21 cellular contexts compared by ENCODE assay signal in genomic region chr19:44176590-44176989, GRCh38. TPM values are rescaled to one million over a fixed set of nuclear protein-coding genes. Genes with fewer than 3 reads are reported as not detected.
A peak's percentile ranks its signal among the peaks of the same experiment; 100 is the strongest.
DNase-seq lines count a peak whose midpoint lies in the region; ATAC-seq and TF ChIP-seq lines count a peak whose summit lies in the region.
"Had no signal": no experiment of that assay in that cellular context is flagged by ENCODE, and none has a peak within 500 bp of the region (broad histone marks: within the 10 kb centered on the region; RNA-seq: fewer than 3 reads in every experiment).

No MANE protein-coding gene starts in this region.

- CTCF ChIA-PET in T-cell (lab: Charles Lee): no interaction called here

- TF ChIP-seq CTCF in fibroblast of lung (conservative IDR thresholded peaks at IDR 0.05 in 1 of 2, IDR thresholded peaks at IDR 0.05 in 1 of 2; ENCODE audit: low read depth in 1 of 2, low read length in 2 of 2): no peak

- no peak overlapping the region for H2AFZ ChIP-seq in fibroblast of lung (ENCODE audit: low read length)
- H2AFZ ChIP-seq: PC-9 had no signal

- DNase-seq in EH (ENCODE audit: low read depth) (peak; percentile 7), adipocyte (ENCODE audit: low read depth) (no peak), fibroblast of lung (ENCODE audit: low read depth in 2 of 2) (peak; percentile 7 to 42), T-cell (no peak), left lobe of liver (ENCODE audit: low spot score) (no peak)
- DNase-seq: CD8-positive, alpha-beta T cell; DND-41; GDM1; GOT3; KBM-7; MV-4-11; NCI-H1694 treated with DMSO at 0.1 percent for 48 hours; NCI-H524; PC-9; SIG-M5 had no signal

- H3K4me3 ChIP-seq in adipocyte (ENCODE audit: low read length) (peak overlapping the region; percentile 50), fibroblast of lung (replicated peaks in 1 of 4; ENCODE audit: control extremely low read depth in 1 of 4, insufficient read depth in 1 of 4, low read depth in 3 of 4, low read length in 4 of 4) (no peak overlapping the region), mucosa of stomach (ENCODE audit: low read length) (peak overlapping the region; percentile 2)
- H3K4me3 ChIP-seq: PC-9 had no signal

- no peaks in the 10 kb centered on the region for H3K27me3 Mint-ChIP-seq in T-cell

- H3K27ac ChIP-seq in fibroblast of lung (ENCODE audit: insufficient read depth, low read length): no peak overlapping the region
- H3K27ac ChIP-seq: BLaER1 treated with 17β-estradiol and CSF1 and Interleukin-3, amounts not matched to agents 10 nM and 100 nM; PC-9; RWPE1 had no signal

- no peak overlapping the region for H3K9ac ChIP-seq in adipocyte (ENCODE audit: low read length)
- H3K9ac ChIP-seq in fibroblast of lung (ENCODE audit: insufficient read depth, low read length): no peak overlapping the region
- no peak overlapping the region for H3K9ac ChIP-seq in mucosa of stomach (ENCODE audit: low read length)
- H3K9ac ChIP-seq: BLaER1 treated with 17β-estradiol and CSF1 and Interleukin-3, amounts not matched to agents 10 nM and 100 nM had no signal

- H3K4me2 ChIP-seq in fibroblast of lung (ENCODE audit: extremely low read depth, insufficient read depth, low read length): no peak overlapping the region
- H3K4me2 ChIP-seq: BLaER1 treated with 17β-estradiol and CSF1 and Interleukin-3, amounts not matched to agents 10 nM and 100 nM; PC-9 had no signal

- H3K27me3 ChIP-seq in adipocyte (replicated peaks; ENCODE audit: control insufficient read depth, insufficient read depth, low read length) (no peaks in the 10 kb centered on the region), fibroblast of lung (ENCODE audit: control insufficient read depth, insufficient read depth, low read length) (no peaks in the 10 kb centered on the region), mucosa of stomach (ENCODE audit: control insufficient read depth, insufficient read depth, low read length) (no peaks in the 10 kb centered on the region)
- H3K27me3 ChIP-seq: BLaER1 treated with 17β-estradiol and CSF1 and Interleukin-3, amounts not matched to agents 10 nM and 100 nM had no signal

- no peak overlapping the region for H3K4me3 Mint-ChIP-seq in T-cell
- H3K4me3 Mint-ChIP-seq: CD8-positive, alpha-beta T cell had no signal

- no peaks in the 10 kb centered on the region for H4K20me1 ChIP-seq in fibroblast of lung (ENCODE audit: control insufficient read depth, extremely low read depth, insufficient read depth, low read length)
- H4K20me1 ChIP-seq: BLaER1 treated with 17β-estradiol and CSF1 and Interleukin-3, amounts not matched to agents 10 nM and 100 nM had no signal

- ATAC-seq in T-cell (replicated peaks in 1 of 4): no peak
- no peak for ATAC-seq in GM18861 (IDR thresholded peaks at IDR 0.05; ENCODE audit: unreplicated experiment)
- no peak for ATAC-seq in left lobe of liver
- ATAC-seq: CD8-positive, alpha-beta T cell; HCT116; SK-N-SH treated with all-trans-retinoic acid at 6 μM for 48 hours had no signal

- H3K79me2 ChIP-seq in fibroblast of lung (ENCODE audit: control insufficient read depth, insufficient read depth, low read length): no peaks in the 10 kb centered on the region

- H3K4me1 ChIP-seq in adipocyte (ENCODE audit: control insufficient read depth, insufficient read depth, low read length) (no peaks in the 10 kb centered on the region), fibroblast of lung (ENCODE audit: control insufficient read depth, extremely low read depth, insufficient read depth, low read length) (no peaks in the 10 kb centered on the region), mucosa of stomach (ENCODE audit: control insufficient read depth, insufficient read depth, low read length) (no peaks in the 10 kb centered on the region)
- H3K4me1 ChIP-seq: BLaER1 treated with 17β-estradiol and CSF1 and Interleukin-3, amounts not matched to agents 10 nM and 100 nM had no signal

- peaks cover 16 to 78% (median 74%) of the 10 kb centered on the region in 3 donors for H3K9me3 Mint-ChIP-seq in T-cell

- H3K9me3 ChIP-seq in adipocyte (ENCODE audit: control insufficient read depth, low read length): peaks cover 66% of the 10 kb centered on the region
- peaks cover 6% of the 10 kb centered on the region for H3K9me3 ChIP-seq in fibroblast of lung (ENCODE audit: control insufficient read depth, insufficient read depth, low read depth, low read length)
- H3K9me3 ChIP-seq in mucosa of stomach (ENCODE audit: control insufficient read depth, low read length): peaks cover 26% of the 10 kb centered on the region

- POLR2A ChIA-PET in T-cell (lab: Charles Lee): interaction anchor here in 1 of 2 donors (0.5 kb wide), 1 partner anchor 31 kb away, joined by 3 read pairs; no protein-coding TSS in a partner anchor

- no peak overlapping the region for H3K27ac Mint-ChIP-seq in T-cell
- H3K27ac Mint-ChIP-seq: CD8-positive, alpha-beta T cell had no signal

- H3K36me3 ChIP-seq in adipocyte (ENCODE audit: control insufficient read depth, insufficient read depth, low read length, severe bottlenecking) (peaks cover 62% of the 10 kb centered on the region), fibroblast of lung (ENCODE audit: control insufficient read depth, insufficient read depth, low read length) (peaks cover 23% of the 10 kb centered on the region), mucosa of stomach (ENCODE audit: control insufficient read depth, insufficient read depth, low read length) (peaks cover 35% of the 10 kb centered on the region)

- no peaks in the 10 kb centered on the region for H3K4me1 Mint-ChIP-seq in T-cell

- H3K36me3 Mint-ChIP-seq in T-cell: peaks cover 63% of the 10 kb centered on the region

RNA-seq across cellular contexts. Expression of gene ZNF226, which starts 11.7 kb away (rescaled TPM):
- 17.5 and 30.7 TPM in 2 replicates for total RNA-seq in fibroblast of lung
- polyA plus RNA-seq in fibroblast of lung: 18.8 and 21.4 TPM in 2 replicates
- 20.9 and 23.1 TPM in 2 replicates for polyA plus RNA-seq in fibroblast of lung (2012)
- polyA minus RNA-seq in fibroblast of lung (ENCODE audit: low replicate concordance): 0.75 and 3.1 TPM in 2 replicates
- total RNA-seq in T-cell: 10 to 100 TPM; 12.3 to 42.0 (median 38.0) TPM
- total RNA-seq in left lobe of liver: 8.3 TPM

RNA-seq across cellular contexts. Expression of gene ZNF234, which starts 35.2 kb away (rescaled TPM):
- total RNA-seq in fibroblast of lung (13.9 and 15.9 TPM in 2 replicates), T-cell (10 to 100 TPM in 3 of 5 donors, 1 to 10 TPM in 2; 3.3 to 21.5 (median 18.6) TPM), left lobe of liver (3.6 TPM)
- polyA plus RNA-seq in fibroblast of lung: 3.4 and 5.7 TPM in 2 replicates
- 2.8 and 4.6 TPM in 2 replicates for polyA plus RNA-seq in fibroblast of lung (2012)
- 2.7 and 9.8 TPM in 2 replicates for polyA minus RNA-seq in fibroblast of lung (ENCODE audit: low replicate concordance)

RNA-seq across cellular contexts. Expression of gene ZNF227, which starts 35.7 kb away (rescaled TPM):
- total RNA-seq in fibroblast of lung: 27.7 and 32.0 TPM in 2 replicates
- 8.3 and 9.9 TPM in 2 replicates for polyA plus RNA-seq in fibroblast of lung
- 7.4 and 8.6 TPM in 2 replicates for polyA plus RNA-seq in fibroblast of lung (2012)
- 15.5 and 16.8 TPM in 2 replicates for polyA minus RNA-seq in fibroblast of lung (ENCODE audit: low replicate concordance)
- total RNA-seq in T-cell: 10 to 100 TPM; 17.6 to 45.5 (median 43.9) TPM
- 6.0 TPM for total RNA-seq in left lobe of liver

Comparison
In these comparisons a context has a peak if more than half of its experiments do, and no peak if none do; other contexts are left out.
1. DNase-seq: peak in EH (single experiment) and fibroblast of lung (2 of 2); none in adipocyte (single experiment), T-cell (0 of 34) and left lobe of liver (single experiment).
2. H3K4me3 ChIP-seq: peak in adipocyte (single experiment) and mucosa of stomach (single experiment); none in fibroblast of lung (0 of 4).